28 cellular contexts compared by ENCODE assay signal in genomic region chr15:31845791-31846190, GRCh38. TPM values are rescaled to one million over a fixed set of nuclear protein-coding genes. Genes with fewer than 3 reads are reported as not detected.
"Had no signal": no experiment of that assay in that cellular context is flagged by ENCODE, and none has a peak within 500 bp of the region (broad histone marks: within the 10 kb centered on the region; RNA-seq: fewer than 3 reads in every experiment).

No MANE protein-coding gene starts in this region.

- H3K4me1 Mint-ChIP-seq: central memory CD8-positive, alpha-beta T cell had no signal

- H3K4me3 Mint-ChIP-seq: central memory CD8-positive, alpha-beta T cell; effector memory CD8-positive, alpha-beta T cell; naive thymus-derived CD4-positive, alpha-beta T cell had no signal

- H3K9me3 Mint-ChIP-seq: effector memory CD8-positive, alpha-beta T cell had no signal

- H3K27ac Mint-ChIP-seq: effector memory CD8-positive, alpha-beta T cell; naive thymus-derived CD4-positive, alpha-beta T cell had no signal

- H3K27ac ChIP-seq: coronary artery, gastrocnemius medialis, left lung, neutrophil, parathyroid adenoma, prostate gland, right atrium auricular region, stomach, thoracic aorta, transverse colon, vagina had no signal

- DNase-seq: dermis blood vessel endothelial cell; effector memory CD8-positive, alpha-beta T cell; foreskin fibroblast; gastrocnemius medialis; head of caudate nucleus; kidney; left cardiac atrium; left lung; mesendoderm; midbrain; naive thymus-derived CD4-positive, alpha-beta T cell; stimulated activated CD4-positive, alpha-beta T cell treated with anti-CD3 and anti-CD28 coated beads, Interleukin-12 subunit alpha, Interleukin-12 subunit beta, amount 100 ng/mL, for 4 hours; stimulated activated CD4-positive, alpha-beta T cell treated with anti-CD3 and anti-CD28 coated beads, Interleukin-1b, Interleukin-23, amount 100 ng/mL, for 48 hours; stimulated activated CD4-positive, alpha-beta T cell treated with anti-CD3 and anti-CD28 coated beads, Interleukin-4, amount 100 ng/mL, for 1 hour; stimulated activated CD8-positive, alpha-beta memory T cell treated with anti-CD3 and anti-CD28 coated beads, Interleukin-4, amount 100 ng/mL, for 48 hours; stimulated activated naive CD4-positive, alpha-beta T cell treated with Interleukin-2 at 50 U/mL for 16 hours; stomach; transverse colon had no signal

- ATAC-seq: effector memory CD8-positive, alpha-beta T cell; gastrocnemius medialis; left cardiac atrium; left lung; naive thymus-derived CD4-positive, alpha-beta T cell; sciatic nerve had no signal

- H3K9me3 ChIP-seq: gastrocnemius medialis, neutrophil, prostate gland, transverse colon, vagina had no signal

- H3K27me3 ChIP-seq: gastrocnemius medialis, left lung, neutrophil, right atrium auricular region, stomach, transverse colon, vagina had no signal

RNA-seq across cellular contexts. Expression of gene OTUD7A, which starts 24.7 kb away (rescaled TPM):
- polyA plus RNA-seq: smooth muscle cell had no signal
